Comparison of ENCODE assay signal across 12 cellular contexts in genomic region chr16:81630632-81631026, GRCh38.
A peak's percentile ranks its signal among the peaks of the same experiment; 100 is the strongest.
DNase-seq lines count a peak whose midpoint lies in the region; ATAC-seq, FAIRE-seq and TF ChIP-seq lines count a peak whose summit lies in the region.
"Had no signal": no experiment of that assay in that cellular context is flagged by ENCODE, and none has a peak within 500 bp of the region (broad histone marks: within the 10 kb centered on the region; RNA-seq: fewer than 3 reads in every experiment).

No MANE protein-coding gene starts in this region.

- H3K9me3 Mint-ChIP-seq in CD4-positive, alpha-beta memory T cell = no peaks in the 10 kb centered on the region
- H3K9me3 Mint-ChIP-seq in mesothelial cell of epicardium = no peaks in the 10 kb centered on the region

- H3K36me3 Mint-ChIP-seq in CD4-positive, alpha-beta memory T cell = peaks cover 0 to 4% of the 10 kb centered on the region in 2 donors
- H3K36me3 Mint-ChIP-seq in mesothelial cell of epicardium = no peaks in the 10 kb centered on the region

- CTCF ChIA-PET in CD4-positive, alpha-beta memory T cell (lab: Charles Lee; ENCODE audit: partially characterized antibody) = interaction anchor here (0.8 to 5.4 kb wide), 6 partner anchors 8 to 226 kb away, joined by 3 to 26 read pairs (median 4); no protein-coding TSS in a partner anchor

- H3F3A ChIP-seq in GM23248 (ENCODE audit: insufficient read depth) = no peaks in the 10 kb centered on the region

- H3K27me3 Mint-ChIP-seq in CD4-positive, alpha-beta memory T cell = no peaks in the 10 kb centered on the region
- H3K27me3 Mint-ChIP-seq in mesothelial cell of epicardium (ENCODE audit: low read depth) = no peaks in the 10 kb centered on the region

- H3K79me2 ChIP-seq in GM23248 (ENCODE audit: insufficient read depth) = no peaks in the 10 kb centered on the region; the same call in 1 of the 2 replicates

- H3K4me1 ChIP-seq in CD4-positive, alpha-beta memory T cell (ENCODE audit: insufficient read depth, low read length) = peaks cover 36% of the 10 kb centered on the region
- H3K4me1 ChIP-seq in HUES64 (ENCODE audit: insufficient read depth, low read length) (peaks cover 46% of the 10 kb centered on the region), GM23248 (ENCODE audit: insufficient read depth) (0 out of 2 replicates have a peak, but pooled peaks cover 1% of the 10 kb centered on the region), small intestine (ENCODE audit: control insufficient read depth in 2 of 2, insufficient read depth in 1 of 2, low read depth in 1 of 2, low read length in 1 of 2) (peaks cover 5 to 32% of the 10 kb centered on the region in 2 donors)

- no peaks in the 10 kb centered on the region for H3K9me2 ChIP-seq in GM23248 (ENCODE audit: insufficient read depth)

- H4K20me1 ChIP-seq in GM23248 (ENCODE audit: insufficient read depth) = no peaks in the 10 kb centered on the region

- H3K36me3 ChIP-seq in CD4-positive, alpha-beta memory T cell (ENCODE audit: insufficient read depth, low read length) = no peaks in the 10 kb centered on the region
- H3K36me3 ChIP-seq in HUES64 (ENCODE audit: insufficient read depth, low read length) (no peaks in the 10 kb centered on the region), WERI-Rb-1 (no peaks in the 10 kb centered on the region), GM23248 (ENCODE audit: low read depth) (no peaks in the 10 kb centered on the region), small intestine (ENCODE audit: control insufficient read depth in 2 of 2, insufficient read depth in 2 of 2, low read length in 2 of 2) (no peaks in the 10 kb centered on the region)
- H3K36me3 ChIP-seq: thyroid gland had no signal

- TF ChIP-seq CTCF in WERI-Rb-1 (IDR thresholded peaks at IDR 0.05; ENCODE audit: low read depth, low read length) (no peak), mesothelial cell of epicardium (IDR thresholded peaks at IDR 0.05; ENCODE audit: unreplicated experiment) (no peak)

- FAIRE-seq in small intestine (lab: Jason Lieb, UNC) = no peak

- H3K4me3 Mint-ChIP-seq in CD4-positive, alpha-beta memory T cell = no peak overlapping the region
- H3K4me3 Mint-ChIP-seq in mesothelial cell of epicardium = no peak overlapping the region

- intact Hi-C loops in CD4-positive, alpha-beta memory T cell (cut with micrococcal nuclease) = no loop called here

- in situ Hi-C loops in GM23248 (cut with MboI) = no loop called here

- H3K4me1 Mint-ChIP-seq in CD4-positive, alpha-beta memory T cell = peaks cover 18 to 43% (median 35%) of the 10 kb centered on the region in 4 donors
- H3K4me1 Mint-ChIP-seq in mesothelial cell of epicardium = peaks cover 48% of the 10 kb centered on the region

- H3K9ac ChIP-seq in HUES64 (ENCODE audit: low read depth, low read length) (no peak overlapping the region), GM23248 (no peak overlapping the region)

- H3K27ac Mint-ChIP-seq in CD4-positive, alpha-beta memory T cell = peak overlapping the region; percentile 78 to 97 (median 94)
- H3K27ac Mint-ChIP-seq in mesothelial cell of epicardium = peak overlapping the region; percentile 58

- no peak overlapping the region for H3K27ac ChIP-seq in CD4-positive, alpha-beta memory T cell (ENCODE audit: low read depth, low read length)
- H3K27ac ChIP-seq in HUES64 (ENCODE audit: low read depth, low read length) = peak overlapping the region; percentile 44; the same call in 1 of the 2 replicates
- H3K27ac ChIP-seq in WERI-Rb-1 = peak overlapping the region; percentile 75
- H3K27ac ChIP-seq in GM23248 = no peak overlapping the region
- peak overlapping the region in 1 of 2 donors; percentile 21 for H3K27ac ChIP-seq in small intestine (ENCODE audit: low read depth in 1 of 2, low read length in 1 of 2)
- H3K27ac ChIP-seq: HL-60 had no signal

- H2AFZ ChIP-seq in GM23248 = no peak overlapping the region

- H3K4me2 ChIP-seq in GM23248 (ENCODE audit: unreplicated experiment) = no peak overlapping the region

- H3K9me3 ChIP-seq in CD4-positive, alpha-beta memory T cell (ENCODE audit: control insufficient read depth in 1 of 2, low read length in 2 of 2) = no peaks in the 10 kb centered on the region
- H3K9me3 ChIP-seq in HUES64 (ENCODE audit: insufficient read depth, low read depth, low read length) (no peaks in the 10 kb centered on the region), WERI-Rb-1 (ENCODE audit: severe bottlenecking) (no peaks in the 10 kb centered on the region), GM23248 (ENCODE audit: low read depth) (no peaks in the 10 kb centered on the region), small intestine (ENCODE audit: control insufficient read depth, low read depth) (no peaks in the 10 kb centered on the region)
- H3K9me3 ChIP-seq: thyroid gland had no signal

- POLR2A ChIA-PET in CD4-positive, alpha-beta memory T cell (lab: Charles Lee; ENCODE audit: partially characterized antibody) = interaction anchor here (1.1 to 3.6 kb wide), 3 partner anchors 9 to 161 kb away, joined by 3 to 19 read pairs (median 4); no protein-coding TSS in a partner anchor

- H3K27me3 ChIP-seq in CD4-positive, alpha-beta memory T cell (ENCODE audit: insufficient read depth, low read length) = no peaks in the 10 kb centered on the region
- H3K27me3 ChIP-seq in HUES64 (ENCODE audit: insufficient read depth, low read length) (no peaks in the 10 kb centered on the region), WERI-Rb-1 (ENCODE audit: insufficient read depth, low read depth, severe bottlenecking) (no peaks in the 10 kb centered on the region), GM23248 (replicated peaks; ENCODE audit: insufficient read depth) (no peaks in the 10 kb centered on the region), small intestine (ENCODE audit: control insufficient read depth in 2 of 2, insufficient read depth in 2 of 2, low read length in 2 of 2) (no peaks in the 10 kb centered on the region)
- H3K27me3 ChIP-seq: thyroid gland had no signal

- WGBS in HUES64 = 55% methylated on average over 5 of the region's 5 CpGs
- WGBS in GM23248 (ENCODE audit: low coverage in 1 of 2, low lambda C conversion rate in 2 of 2, missing lambda C conversion rate in 2 of 2), 2 experiments = 92 to 93% methylated on average over 5 of the region's 5 CpGs
- 82 to 86% (median 85%) methylated on average over 5 of the region's 5 CpGs for WGBS in small intestine, 3 donors

- no peak for DNase-seq in CD4-positive, alpha-beta memory T cell
- peak; percentile 73 for DNase-seq in WERI-Rb-1
- no peak for DNase-seq in mesothelial cell of epicardium (ENCODE audit: low spot score in 2 of 2, unreplicated experiment in 2 of 2)
- DNase-seq in GM23248 = no peak
- DNase-seq in cortex of kidney (lab: John Stamatoyannopoulos, UW) = no peak
- DNase-seq in small intestine = no peak
- DNase-seq: left cardiac atrium had no signal

- H3K4me3 ChIP-seq in CD4-positive, alpha-beta memory T cell (ENCODE audit: low read length in 2 of 2) = no peak overlapping the region
- H3K4me3 ChIP-seq in HUES64 (ENCODE audit: low read length) (no peak overlapping the region), WERI-Rb-1 (ENCODE audit: low read depth, low read length) (no peak overlapping the region), GM23248 (no peak overlapping the region), small intestine (ENCODE audit: low read depth in 1 of 2, low read length in 2 of 2) (no peak overlapping the region)
- H3K4me3 ChIP-seq: thyroid gland had no signal

- ATAC-seq in GM18520 (IDR thresholded peaks at IDR 0.05; ENCODE audit: unreplicated experiment) = no peak
- ATAC-seq: left cardiac atrium, Panc1 had no signal

Comparison
In these comparisons a context has a peak if more than half of its experiments do, and no peak if none do; other contexts are left out.
1. H3K27ac ChIP-seq: peak in HUES64 (single experiment) and WERI-Rb-1 (single experiment); none in CD4-positive, alpha-beta memory T cell (single experiment) and GM23248 (single experiment).